20 cellular contexts compared by ENCODE assay signal in genomic region chr2:217469203-217469810, GRCh38.
DNase-seq lines count a peak whose midpoint lies in the region; ATAC-seq, FAIRE-seq and TF ChIP-seq lines count a peak whose summit lies in the region.
"Had no signal": no experiment of that assay in that cellular context is flagged by ENCODE, and none has a peak within 500 bp of the region (broad histone marks: within the 10 kb centered on the region; RNA-seq: fewer than 3 reads in every experiment).

No MANE protein-coding gene starts in this region.

- H3K9me3 ChIP-seq in IMR-90 (ENCODE audit: control insufficient read depth, insufficient read depth, low read length) (no peaks in the 10 kb centered on the region), H1 (ENCODE audit: insufficient read depth in 2 of 2, low read depth in 1 of 2, low read length in 1 of 2) (no peaks in the 10 kb centered on the region)
- H3K9me3 ChIP-seq: A549, BE2C had no signal

- H4K20me1 ChIP-seq in IMR-90 (ENCODE audit: insufficient read depth, low read length) (no peaks in the 10 kb centered on the region), H1 (replicated peaks in 1 of 2; ENCODE audit: control insufficient read depth in 1 of 2, insufficient read depth in 2 of 2, low read length in 2 of 2) (no peaks in the 10 kb centered on the region)

- ATAC-seq in IMR-90 (ENCODE audit: low read depth) (no peak), sciatic nerve (peak; percentile 40), HG02973 (IDR thresholded peaks at IDR 0.05; ENCODE audit: unreplicated experiment) (no peak), GM21576 (IDR thresholded peaks at IDR 0.05; ENCODE audit: unreplicated experiment) (no peak)
- ATAC-seq: A549, GM23338 had no signal

- H3K27me3 ChIP-seq in IMR-90 (ENCODE audit: control insufficient read depth, insufficient read depth, low read length) (no peaks in the 10 kb centered on the region), H1 (replicated peaks in 1 of 4; ENCODE audit: control insufficient read depth in 3 of 4, extremely low read depth in 1 of 4, insufficient read depth in 3 of 4, low read length in 3 of 4) (no peaks in the 10 kb centered on the region)
- H3K27me3 ChIP-seq: BE2C had no signal

- no peak overlapping the region for H2AK9ac ChIP-seq in IMR-90 (replicated peaks; ENCODE audit: low read depth, low read length, poor library complexity)

- POLR2A ChIA-PET in IMR-90 (lab: Charles Lee; ENCODE audit: unreplicated experiment) (no interaction called here), H1 (lab: Charles Lee; ENCODE audit: partially characterized antibody) (no interaction called here)

- H3K79me2 ChIP-seq in H1 (ENCODE audit: control insufficient read depth in 1 of 2, insufficient read depth in 2 of 2, low read length in 2 of 2) = no peaks in the 10 kb centered on the region

- H3K4me2 ChIP-seq in IMR-90 (ENCODE audit: low read depth, low read length) = no peak overlapping the region
- H3K4me2 ChIP-seq in H1 (ENCODE audit: insufficient read depth in 1 of 2, low read depth in 2 of 2, low read length in 2 of 2) = no peak overlapping the region
- H3K4me2 ChIP-seq: A549, GM23338, KMS-11 had no signal

- H3K27ac ChIP-seq in IMR-90 (ENCODE audit: insufficient read depth, low read length) (no peak overlapping the region), H1 (ENCODE audit: low read depth, low read length) (no peak overlapping the region)
- H3K27ac ChIP-seq: A549, C4-2B, HL-60, KMS-11 had no signal

- H2BK15ac ChIP-seq in IMR-90 (ENCODE audit: low read depth, low read length) = peak overlapping the region; percentile 12; the same call in 1 of the 3 replicates
- no peak overlapping the region for H2BK15ac ChIP-seq in H1 (ENCODE audit: low read length)

- H4K91ac ChIP-seq in IMR-90 (ENCODE audit: insufficient read depth, low read depth, low read length) (0 out of 2 replicates have a peak overlapping the region, but pooled peaks have one; percentile 30), H1 (replicated peaks; ENCODE audit: insufficient read length, low read length) (no peak overlapping the region)

- no peak overlapping the region for H2BK5ac ChIP-seq in IMR-90 (ENCODE audit: low read depth, low read length, poor library complexity, severe bottlenecking)
- H2BK5ac ChIP-seq in H1 (ENCODE audit: low read depth, low read length) = no peak overlapping the region

- no peaks in the 10 kb centered on the region for H3K9me1 ChIP-seq in IMR-90 (ENCODE audit: insufficient read depth, low read length)

- H3K23ac ChIP-seq in IMR-90 (ENCODE audit: low read depth, low read length) = no peak overlapping the region
- H3K23ac ChIP-seq in H1 (ENCODE audit: insufficient read length) = no peak overlapping the region

- H3K23me2 ChIP-seq in H1 (ENCODE audit: low read depth, low read length) = no peaks in the 10 kb centered on the region

- no peak overlapping the region for H3K4me3 ChIP-seq in IMR-90 (ENCODE audit: insufficient read depth, low read depth, low read length)
- no peak overlapping the region for H3K4me3 ChIP-seq in H1 (ENCODE audit: extremely low read depth in 1 of 4, insufficient read depth in 2 of 4, low read depth in 3 of 4, low read length in 4 of 4)
- H3K4me3 ChIP-seq: A549, GM23338 had no signal

- dilution Hi-C loops in IMR-90 (cut with HindIII; ENCODE audit: low sequenced_read_pairs, unreplicated experiment) = no loop called here

- H3K79me1 ChIP-seq in IMR-90 (ENCODE audit: low read depth in 1 of 2, low read length in 2 of 2) = no peaks in the 10 kb centered on the region
- no peaks in the 10 kb centered on the region for H3K79me1 ChIP-seq in H1 (ENCODE audit: low read depth, low read length)

- H3K56ac ChIP-seq in IMR-90 (ENCODE audit: extremely low read depth, insufficient read depth, low read length) = no peak overlapping the region
- H3K56ac ChIP-seq in H1 (replicated peaks; ENCODE audit: insufficient read length, low read depth, low read length) = no peak overlapping the region

- intact Hi-C loops in IMR-90 (cut with micrococcal nuclease) (no loop called here), sciatic nerve (cut with DNase I) (no loop called here)

- in situ Hi-C loops in IMR-90 (cut with MboI; ENCODE audit: low sequenced_read_pairs) = no loop called here

- H4K8ac ChIP-seq in IMR-90 (ENCODE audit: low read depth in 2 of 2, low read length in 2 of 2) (no peak overlapping the region; a peak in 1 of 4 replicates), H1 (ENCODE audit: extremely low read depth, insufficient read depth, low read length) (no peak overlapping the region)

- TF ChIP-seq POLR2A in IMR-90 (IDR thresholded peaks at IDR 0.05; ENCODE audit: low read depth, low read length) = no peak
- no peak for TF ChIP-seq POLR2A in H1 (IDR thresholded peaks at IDR 0.05; ENCODE audit: control extremely low read depth in 1 of 2, low read depth in 2 of 2, low read length in 2 of 2)

- no peaks in the 10 kb centered on the region for H3K36me3 ChIP-seq in IMR-90 (ENCODE audit: control insufficient read depth, insufficient read depth, low read length)
- no peaks in the 10 kb centered on the region for H3K36me3 ChIP-seq in H1 (ENCODE audit: control insufficient read depth in 2 of 4, insufficient read depth in 4 of 4, low read length in 3 of 4)
- H3K36me3 ChIP-seq: BE2C had no signal

- H2BK20ac ChIP-seq in IMR-90 (ENCODE audit: low read depth, low read length) = peak overlapping the region; percentile 44; the same call in 1 of the 2 replicates
- H2BK20ac ChIP-seq in H1 (ENCODE audit: low read length) = no peak overlapping the region

- no peak for TF ChIP-seq EP300 in H1 (IDR thresholded peaks at IDR 0.05; ENCODE audit: borderline replicate concordance in 1 of 2, low read depth in 2 of 2, low read length in 2 of 2)

- peak overlapping the region; percentile 4; the same call in 1 of the 2 replicates for H2BK120ac ChIP-seq in IMR-90 (ENCODE audit: low read depth, low read length)
- H2BK120ac ChIP-seq in H1 (replicated peaks; ENCODE audit: low read depth, low read length) = no peak overlapping the region

- no peak for FAIRE-seq in H1 (lab: Jason Lieb, UNC)
- FAIRE-seq: A549, D721Med, GM12892 had no signal

- H3K9ac ChIP-seq in IMR-90 (ENCODE audit: low read depth, low read length) = no peak overlapping the region
- no peak overlapping the region for H3K9ac ChIP-seq in H1 (replicated peaks in 1 of 4; ENCODE audit: extremely low read depth in 1 of 4, low read depth in 3 of 4, low read length in 3 of 4)
- H3K9ac ChIP-seq: KMS-11 had no signal

- BruUV-seq in IMR-90 (replicated peaks; lab: Mats Ljungman, UMichigan) = no TSS peak

- no peak overlapping the region for H3K14ac ChIP-seq in IMR-90 (replicated peaks; ENCODE audit: low read depth, low read length)
- no peak overlapping the region for H3K14ac ChIP-seq in H1 (ENCODE audit: insufficient read length)

- CTCF ChIA-PET in IMR-90 (lab: Yijun Ruan, JAX) (no interaction called here), H1 (lab: Charles Lee; ENCODE audit: partially characterized antibody) (interaction anchor here (1.6 to 8.0 kb wide), 2 partner anchors 9 to 304 kb away, joined by 6 to 26 read pairs; no protein-coding TSS in a partner anchor)

- H2BK12ac ChIP-seq in H1 (ENCODE audit: low read depth, low read length) = no peak overlapping the region

- no peak for TF ChIP-seq RAD21 in IMR-90 (IDR thresholded peaks at IDR 0.05; ENCODE audit: low read length)
- no peak for TF ChIP-seq RAD21 in H1 (IDR thresholded peaks at IDR 0.05 in 1 of 2, conservative IDR thresholded peaks at IDR 0.05 in 1 of 2; ENCODE audit: low read depth in 2 of 2, low read length in 2 of 2)

- H4K5ac ChIP-seq in IMR-90 (ENCODE audit: low read depth, low read length) = no peak overlapping the region
- no peak overlapping the region for H4K5ac ChIP-seq in H1 (ENCODE audit: insufficient read length, low read depth, low read length)

- WGBS in IMR-90 (ENCODE audit: extremely low coverage in 2 of 2, insufficient read length in 1 of 2), 2 experiments = no CpG with 5 or more reads among the region's 2 CpGs
- WGBS in H1 (ENCODE audit: extremely low coverage in 1 of 2, insufficient coverage in 1 of 2, insufficient read length in 1 of 2, insufficient replicate concordance in 2 of 2, low coverage in 1 of 2, low lambda C conversion rate in 2 of 2, missing lambda C conversion rate in 1 of 2), 2 experiments = 87% methylated on average over 2 of the region's 2 CpGs; no CpG with 5 or more reads in 1 of the 2 experiments

- peak overlapping the region; percentile 10; the same call in 1 of the 2 replicates for H3K4ac ChIP-seq in IMR-90 (ENCODE audit: low read depth, low read length)
- no peak overlapping the region for H3K4ac ChIP-seq in H1 (replicated peaks; ENCODE audit: insufficient read length, low read depth, low read length)

- peaks cover 14% of the 10 kb centered on the region for H3K4me1 ChIP-seq in IMR-90 (ENCODE audit: control insufficient read depth, insufficient read depth, low read length)
- no peaks in the 10 kb centered on the region for H3K4me1 ChIP-seq in H1 (replicated peaks in 1 of 4; ENCODE audit: control insufficient read depth in 3 of 4, insufficient read depth in 4 of 4, low read length in 3 of 4)
- H3K4me1 ChIP-seq: A549 had no signal

- H3K18ac ChIP-seq in IMR-90 (ENCODE audit: low read depth, low read length) (0 out of 2 replicates have a peak overlapping the region, but pooled peaks have one; percentile 24), H1 (ENCODE audit: extremely low read depth, low read length) (no peak overlapping the region)

- DNase-seq in IMR-90 (peak; percentile 32), NCI-H226 (peak; percentile 17), H1 (ENCODE audit: low read depth in 1 of 2, low spot score in 2 of 2) (no peak), sciatic nerve (ENCODE audit: low spot score) (no peak)
- DNase-seq in activated CD4-positive, CD25-positive, alpha-beta regulatory T cell (lab: John Stamatoyannopoulos, UW) = no peak
- DNase-seq: BE2C; CD4-positive, alpha-beta memory T cell; DMS153; DND-41; GDM1; H9 had no signal

- 0 out of 2 replicates have a peak overlapping the region, but pooled peaks have one; percentile 20 for H2AK5ac ChIP-seq in IMR-90 (ENCODE audit: low read depth, low read length)
- no peak overlapping the region for H2AK5ac ChIP-seq in H1 (ENCODE audit: low read depth, low read length)

- no peak overlapping the region for H2AFZ ChIP-seq in IMR-90 (replicated peaks; ENCODE audit: low read length, poor library complexity)
- no peak overlapping the region for H2AFZ ChIP-seq in H1 (ENCODE audit: low read length)
- H2AFZ ChIP-seq: GM23338 had no signal

- TF ChIP-seq CTCF in IMR-90 (conservative IDR thresholded peaks at IDR 0.05; ENCODE audit: low read depth, low read length) (no peak), H1 (IDR thresholded peaks at IDR 0.05; ENCODE audit: control extremely low read depth in 1 of 3, insufficient read depth in 1 of 3, low read depth in 1 of 3, low read length in 3 of 3) (no peak)

TF ChIP-seq in IMR-90, 13 proteins besides CTCF, POLR2A, EP300 and RAD21:
- TF ChIP-seq SMC3 (IDR thresholded peaks at IDR 0.05; ENCODE audit: low read depth, low read length) (no peak), CEBPB (IDR thresholded peaks at IDR 0.05; ENCODE audit: low read depth, low read length) (peak; percentile 86)

TF ChIP-seq in H1, 55 proteins besides CTCF, POLR2A, EP300 and RAD21:
- no peak for TF ChIP-seq BCL11A (IDR thresholded peaks at IDR 0.05; ENCODE audit: low read depth in 2 of 2, low read length in 2 of 2)
- 0 out of 2 replicates have a peak, but pooled peaks have one; percentile 6 for TF ChIP-seq CEBPB (IDR thresholded peaks at IDR 0.05; ENCODE audit: low read depth, low read length)

Comparison
In these comparisons a context has a peak if more than half of its experiments do, and no peak if none do; other contexts are left out.
1. DNase-seq: peak in IMR-90 (single experiment) and NCI-H226 (single experiment); none in H1 (0 of 2), sciatic nerve (single experiment) and activated CD4-positive, CD25-positive, alpha-beta regulatory T cell (0 of 4).